In the genomic region with DNA sequence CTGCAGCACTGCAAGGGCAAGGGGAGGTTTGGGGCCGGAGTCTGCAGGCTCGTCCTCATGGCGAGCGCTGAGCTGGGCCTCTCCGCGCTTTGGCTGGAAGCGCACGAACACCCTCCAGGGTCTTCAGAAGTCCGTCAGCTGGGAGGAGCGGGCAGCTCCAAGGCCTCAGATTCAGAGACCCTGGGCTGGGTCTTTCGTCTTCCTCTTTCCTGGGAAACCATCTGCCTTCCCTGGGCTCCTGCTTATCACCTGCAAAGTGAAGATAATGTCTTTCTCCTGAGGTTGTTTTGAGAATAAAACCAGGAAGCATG, we compare ENCODE assay signal across 17 cellular contexts.
DNase-seq lines count a peak whose midpoint lies in the region; ATAC-seq, FAIRE-seq and TF ChIP-seq lines count a peak whose summit lies in the region.
"Had no signal": no experiment of that assay in that cellular context is flagged by ENCODE, and none has a peak within 500 bp of the region (broad histone marks: within the 10 kb centered on the region; RNA-seq: fewer than 3 reads in every experiment).

No MANE protein-coding gene starts in this region.

- H3K23ac ChIP-seq in H1 (ENCODE audit: insufficient read length): no peak overlapping the region

- H3F3A ChIP-seq in GM23338 (replicated peaks; ENCODE audit: low read depth): no peaks in the 10 kb centered on the region

- H2AFZ ChIP-seq in GM23338: no peak overlapping the region
- H2AFZ ChIP-seq in H1 (ENCODE audit: low read length): no peak overlapping the region
- H2AFZ ChIP-seq: GM23248 had no signal

- H3K4ac ChIP-seq in H1 (replicated peaks; ENCODE audit: insufficient read length, low read depth, low read length): no peak overlapping the region

- no peaks in the 10 kb centered on the region for H3K9me3 ChIP-seq in H1 (ENCODE audit: insufficient read depth in 2 of 2, low read depth in 1 of 2, low read length in 1 of 2)

- POLR2A ChIA-PET in H1 (lab: Charles Lee; ENCODE audit: partially characterized antibody): no interaction called here

- ATAC-seq in GM23338: no peak
- ATAC-seq: GM12878 had no signal

- peaks cover 27% of the 10 kb centered on the region for H3K27me3 Mint-ChIP-seq in activated T-cell treated with anti-CD3 and anti-CD28 coated beads, Interleukin-2, amount 50 U/mL, for 24 hours
- H3K27me3 Mint-ChIP-seq in GM23338 (ENCODE audit: insufficient read depth, low read depth, poor library complexity) (peaks cover 12% of the 10 kb centered on the region), type B pancreatic cell (peaks cover 11% of the 10 kb centered on the region)

- H3K9me3 Mint-ChIP-seq in activated T-cell treated with anti-CD3 and anti-CD28 coated beads, Interleukin-2, amount 50 U/mL, for 24 hours: no peaks in the 10 kb centered on the region
- no peaks in the 10 kb centered on the region; the same call in 2 of the 3 replicates for H3K9me3 Mint-ChIP-seq in GM23338
- H3K9me3 Mint-ChIP-seq in type B pancreatic cell: no peaks in the 10 kb centered on the region
- H3K9me3 Mint-ChIP-seq: CD4-positive, alpha-beta T cell; H9 had no signal

- no peaks in the 10 kb centered on the region for H3K4me1 ChIP-seq in GM23338 (ENCODE audit: insufficient read depth)
- H3K4me1 ChIP-seq in H1 (replicated peaks in 1 of 4; ENCODE audit: control insufficient read depth in 3 of 4, insufficient read depth in 4 of 4, low read length in 3 of 4): peaks cover 0 to 4% (median 3%) of the 10 kb centered on the region in 4 experiments; a peak in 4 of 7 replicates

- FAIRE-seq in H1 (lab: Jason Lieb, UNC): no peak
- FAIRE-seq: A204.1, GM12878, GM18507 had no signal

- no peak overlapping the region for H2AK5ac ChIP-seq in H1 (ENCODE audit: low read depth, low read length)

- no peaks in the 10 kb centered on the region for H4K20me1 ChIP-seq in GM23338 (replicated peaks; ENCODE audit: insufficient read depth)
- peaks cover 0 to 2% of the 10 kb centered on the region in 2 experiments for H4K20me1 ChIP-seq in H1 (replicated peaks in 1 of 2; ENCODE audit: control insufficient read depth in 1 of 2, insufficient read depth in 2 of 2, low read length in 2 of 2)

- no peaks in the 10 kb centered on the region for H3K9me2 ChIP-seq in GM23338 (ENCODE audit: insufficient read depth)

- no peaks in the 10 kb centered on the region for H3K79me2 ChIP-seq in GM23338 (replicated peaks; ENCODE audit: insufficient read depth)
- H3K79me2 ChIP-seq in H1 (ENCODE audit: control insufficient read depth in 1 of 2, insufficient read depth in 2 of 2, low read length in 2 of 2): no peaks in the 10 kb centered on the region

- no peak overlapping the region for H3K27ac Mint-ChIP-seq in activated T-cell treated with anti-CD3 and anti-CD28 coated beads, Interleukin-2, amount 50 U/mL, for 24 hours
- peak overlapping the region; percentile 72; the same call in 1 of the 2 replicates for H3K27ac Mint-ChIP-seq in GM23338
- H3K27ac Mint-ChIP-seq in type B pancreatic cell: no peak overlapping the region
- H3K27ac Mint-ChIP-seq: B cell; CD4-positive, alpha-beta T cell had no signal

- H4K8ac ChIP-seq in H1 (ENCODE audit: extremely low read depth, insufficient read depth, low read length): no peak overlapping the region

- no peak for TF ChIP-seq EP300 in H1 (IDR thresholded peaks at IDR 0.05; ENCODE audit: borderline replicate concordance in 1 of 2, low read depth in 2 of 2, low read length in 2 of 2)

- TF ChIP-seq POLR2A in H1 (IDR thresholded peaks at IDR 0.05; ENCODE audit: control extremely low read depth in 1 of 2, low read depth in 2 of 2, low read length in 2 of 2): no peak

- TF ChIP-seq CTCF in GM23338 (conservative IDR thresholded peaks at IDR 0.05; ENCODE audit: low read depth in 2 of 2) (no peak), H1 (IDR thresholded peaks at IDR 0.05; ENCODE audit: control extremely low read depth in 1 of 3, insufficient read depth in 1 of 3, low read depth in 1 of 3, low read length in 3 of 3) (no peak), type B pancreatic cell (conservative IDR thresholded peaks at IDR 0.05) (no peak)

- H4K5ac ChIP-seq in H1 (ENCODE audit: insufficient read length, low read depth, low read length): no peak overlapping the region

- CTCF ChIA-PET in H1 (lab: Charles Lee; ENCODE audit: partially characterized antibody): interaction anchor here (0.9 kb wide), 1 partner anchor 257 kb away, joined by 3 read pairs; no protein-coding TSS in a partner anchor

- H3K27me3 ChIP-seq in GM23338 (ENCODE audit: insufficient read depth): no peaks in the 10 kb centered on the region
- H3K27me3 ChIP-seq in H1 (replicated peaks in 1 of 4; ENCODE audit: control insufficient read depth in 3 of 4, extremely low read depth in 1 of 4, insufficient read depth in 3 of 4, low read length in 3 of 4): no peaks in the 10 kb centered on the region; a peak in 2 of 7 replicates

- no peaks in the 10 kb centered on the region; the same call in 1 of the 2 replicates for H3K23me2 ChIP-seq in H1 (ENCODE audit: low read depth, low read length)

- no peak overlapping the region for H2BK120ac ChIP-seq in H1 (replicated peaks; ENCODE audit: low read depth, low read length)

- H2BK5ac ChIP-seq in H1 (ENCODE audit: low read depth, low read length): no peak overlapping the region; the same call in 1 of the 2 replicates

- no peak overlapping the region for H3K18ac ChIP-seq in H1 (ENCODE audit: extremely low read depth, low read length)

- no peak overlapping the region for H3K9ac ChIP-seq in H1 (replicated peaks in 1 of 4; ENCODE audit: extremely low read depth in 1 of 4, low read depth in 3 of 4, low read length in 3 of 4)
- H3K9ac ChIP-seq: GM23248 had no signal

- no peaks in the 10 kb centered on the region for H3K79me1 ChIP-seq in H1 (ENCODE audit: low read depth, low read length)

- TF ChIP-seq RAD21 in H1 (IDR thresholded peaks at IDR 0.05 in 1 of 2, conservative IDR thresholded peaks at IDR 0.05 in 1 of 2; ENCODE audit: low read depth in 2 of 2, low read length in 2 of 2): no peak

- H3K56ac ChIP-seq in H1 (replicated peaks; ENCODE audit: insufficient read length, low read depth, low read length): no peak overlapping the region

- H3K27ac ChIP-seq in GM23338 (ENCODE audit: low read depth) (no peak overlapping the region), H1 (ENCODE audit: low read depth, low read length) (no peak overlapping the region)
- H3K27ac ChIP-seq: GM23248 had no signal

- no peak overlapping the region for H2BK12ac ChIP-seq in H1 (ENCODE audit: low read depth, low read length)

- H3K4me3 ChIP-seq in GM23338: no peak overlapping the region
- no peak overlapping the region for H3K4me3 ChIP-seq in H1 (ENCODE audit: extremely low read depth in 1 of 4, insufficient read depth in 2 of 4, low read depth in 3 of 4, low read length in 4 of 4)
- H3K4me3 ChIP-seq: GM12878, GM23248 had no signal

- no peak overlapping the region for H3K14ac ChIP-seq in H1 (ENCODE audit: insufficient read length)

- H3K4me1 Mint-ChIP-seq in activated T-cell treated with anti-CD3 and anti-CD28 coated beads, Interleukin-2, amount 50 U/mL, for 24 hours (ENCODE audit: low read depth): no peaks in the 10 kb centered on the region
- H3K4me1 Mint-ChIP-seq in GM23338 (no peaks in the 10 kb centered on the region), type B pancreatic cell (ENCODE audit: unreplicated experiment) (peaks cover 5% of the 10 kb centered on the region)
- H3K4me1 Mint-ChIP-seq: B cell had no signal

- 91% methylated on average over 11 of the region's 11 CpGs; no CpG with 5 or more reads in 1 of the 2 experiments for WGBS in H1 (ENCODE audit: extremely low coverage in 1 of 2, insufficient coverage in 1 of 2, insufficient read length in 1 of 2, insufficient replicate concordance in 2 of 2, low coverage in 1 of 2, low lambda C conversion rate in 2 of 2, missing lambda C conversion rate in 1 of 2), 2 experiments

- DNase-seq in activated T-cell treated with anti-CD3 and anti-CD28 coated beads, Interleukin-2, amount 50 U/mL, for 24 hours: peak; percentile 2
- DNase-seq in activated T-cell treated with anti-CD3 and anti-CD28 coated beads for 4 hours: no peak
- DNase-seq in GM23338 (ENCODE audit: low spot score): no peak
- no peak for DNase-seq in H1 (ENCODE audit: low read depth in 1 of 2, low spot score in 2 of 2)
- peak; percentile 53 for DNase-seq in type B pancreatic cell (ENCODE audit: extremely low spot score, unreplicated experiment)
- DNase-seq in NCI-H446 (lab: John Stamatoyannopoulos, UW): no peak
- no peak for DNase-seq in anterior cingulate cortex (lab: John Stamatoyannopoulos, UW)
- DNase-seq: C1 segment of cervical spinal cord, Calu3, DMS 273 treated with DMSO at 0.1 percent for 48 hours, GM23248 had no signal

- H4K91ac ChIP-seq in H1 (replicated peaks; ENCODE audit: insufficient read length, low read length): peak overlapping the region; percentile 40

- no peak overlapping the region for H3K4me3 Mint-ChIP-seq in activated T-cell treated with anti-CD3 and anti-CD28 coated beads, Interleukin-2, amount 50 U/mL, for 24 hours
- H3K4me3 Mint-ChIP-seq in GM23338 (no peak overlapping the region), type B pancreatic cell (no peak overlapping the region)
- H3K4me3 Mint-ChIP-seq: B cell; CD4-positive, alpha-beta T cell; H9 had no signal

- no peak overlapping the region for H2BK20ac ChIP-seq in H1 (ENCODE audit: low read length)

- no peak overlapping the region for H3K4me2 ChIP-seq in GM23338
- H3K4me2 ChIP-seq in H1 (ENCODE audit: insufficient read depth in 1 of 2, low read depth in 2 of 2, low read length in 2 of 2): no peak overlapping the region

- H3K36me3 ChIP-seq in GM23338 (ENCODE audit: insufficient read depth) (no peaks in the 10 kb centered on the region), H1 (ENCODE audit: control insufficient read depth in 2 of 4, insufficient read depth in 4 of 4, low read length in 3 of 4) (no peaks in the 10 kb centered on the region)

- H2BK15ac ChIP-seq in H1 (ENCODE audit: low read length): no peak overlapping the region

- H3K36me3 Mint-ChIP-seq in activated T-cell treated with anti-CD3 and anti-CD28 coated beads, Interleukin-2, amount 50 U/mL, for 24 hours (ENCODE audit: low read depth): no peaks in the 10 kb centered on the region
- H3K36me3 Mint-ChIP-seq in GM23338 (ENCODE audit: low read depth): no peaks in the 10 kb centered on the region
- H3K36me3 Mint-ChIP-seq in type B pancreatic cell: no peaks in the 10 kb centered on the region

TF ChIP-seq in H1, 55 proteins besides CTCF, POLR2A, EP300 and RAD21 (continues in another document):
- TF ChIP-seq CBX5 (IDR thresholded peaks at IDR 0.05; ENCODE audit: low read depth, low read length) (no peak), MAFK (IDR thresholded peaks at IDR 0.05; ENCODE audit: low read depth, low read length) (no peak), GTF2F1 (IDR thresholded peaks at IDR 0.05; ENCODE audit: borderline replicate concordance, low read depth, low read length) (no peak), TEAD4 (IDR thresholded peaks at IDR 0.05; ENCODE audit: low read depth, low read length) (no peak), YY1 (IDR thresholded peaks at IDR 0.05; ENCODE audit: low read depth, low read length) (no peak)

Comparison
In these comparisons a context has a peak if more than half of its experiments do, and no peak if none do; other contexts are left out.
1. DNase-seq: peak in activated T-cell treated with anti-CD3 and anti-CD28 coated beads, Interleukin-2, amount 50 U/mL, for 24 hours (single experiment) and type B pancreatic cell (single experiment); none in activated T-cell treated with anti-CD3 and anti-CD28 coated beads for 4 hours (single experiment), GM23338 (single experiment), H1 (0 of 2), NCI-H446 (0 of 2) and anterior cingulate cortex (0 of 58).